In the genomic region with DNA sequence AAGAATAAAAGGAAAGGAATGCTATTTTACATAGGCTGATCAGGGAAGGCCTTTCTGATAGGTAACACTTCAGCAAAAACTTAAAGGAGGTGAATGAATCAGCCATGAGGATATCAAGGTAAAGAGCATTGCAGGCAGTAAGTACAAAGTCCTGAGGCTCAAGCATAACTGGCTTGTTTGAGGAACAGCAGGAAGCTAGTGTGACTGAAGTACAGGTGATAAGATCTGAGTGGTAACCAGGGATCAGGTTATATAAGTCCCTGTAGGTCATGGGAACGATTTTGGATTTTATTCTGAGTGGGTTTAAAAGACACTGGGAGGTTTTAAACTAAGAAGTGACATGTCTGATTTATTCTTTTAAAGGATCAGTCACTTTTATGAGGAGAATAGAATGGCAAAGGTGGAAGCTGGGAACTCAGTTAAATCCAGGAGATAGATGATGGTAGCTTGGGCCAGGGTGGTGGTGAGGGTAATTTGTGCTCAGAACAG, we compare ENCODE assay signal across 20 cellular contexts. TPM values are rescaled to one million over a fixed set of nuclear protein-coding genes. Genes with fewer than 3 reads are reported as not detected.
DNase-seq lines count a peak whose midpoint lies in the region; ATAC-seq and TF ChIP-seq lines count a peak whose summit lies in the region.
"Had no signal": no experiment of that assay in that cellular context is flagged by ENCODE, and none has a peak within 500 bp of the region (broad histone marks: within the 10 kb centered on the region; RNA-seq: fewer than 3 reads in every experiment).

No MANE protein-coding gene starts in this region.

- peak overlapping the region; percentile 57 for H2AFZ ChIP-seq in parathyroid adenoma

- no peak overlapping the region for H3K27ac Mint-ChIP-seq in activated CD4-positive, alpha-beta memory T cell treated with anti-CD3 and anti-CD28 coated beads, Interleukin-2, amount 10 ng/mL, durations not matched to agents 7 days and 5 days
- H3K27ac Mint-ChIP-seq: activated naive CD4-positive, alpha-beta T cell treated with anti-CD3 and anti-CD28 coated beads, Interleukin-2, amount 10 ng/mL, durations not matched to agents 7 days and 5 days; memory B cell; T-helper 2 cell treated with Interferon-gamma antibody and Interleukin-4, amounts not matched to agents 5 μg/mL and 100 μg/mL, for 36 hours had no signal

- H3K36me3 Mint-ChIP-seq in activated CD4-positive, alpha-beta memory T cell treated with anti-CD3 and anti-CD28 coated beads, Interleukin-2, amount 10 ng/mL, durations not matched to agents 7 days and 5 days (ENCODE audit: low read depth), result no peaks in the 10 kb centered on the region
- H3K36me3 Mint-ChIP-seq: activated naive CD4-positive, alpha-beta T cell treated with anti-CD3 and anti-CD28 coated beads, Interleukin-2, amount 10 ng/mL, durations not matched to agents 7 days and 5 days; IgD-negative memory B cell; memory B cell had no signal

- H3K27me3 Mint-ChIP-seq in activated CD4-positive, alpha-beta memory T cell treated with anti-CD3 and anti-CD28 coated beads, Interleukin-2, amount 10 ng/mL, durations not matched to agents 7 days and 5 days, result no peaks in the 10 kb centered on the region
- H3K27me3 Mint-ChIP-seq: IgD-negative memory B cell, memory B cell had no signal

- H3K27ac ChIP-seq in parathyroid adenoma, result peak overlapping the region; percentile 82
- no peak overlapping the region for H3K27ac ChIP-seq in right cardiac atrium (ENCODE audit: low read length)
- no peak overlapping the region for H3K27ac ChIP-seq in psoas muscle
- H3K27ac ChIP-seq: BLaER1 treated with 17β-estradiol and CSF1 and Interleukin-3, amounts not matched to agents 10 nM and 100 nM; neutrophil; sigmoid colon; tibial nerve had no signal

- 17% methylated on average over 1 of the region's 1 CpG for WGBS in right cardiac atrium
- WGBS in psoas muscle, 3 donors, result 12 to 29% (median 20%) methylated on average over 1 of the region's 1 CpG

- H3K27me3 ChIP-seq in parathyroid adenoma (ENCODE audit: control insufficient read depth, insufficient read depth, low read length), result no peaks in the 10 kb centered on the region
- H3K27me3 ChIP-seq in right cardiac atrium (ENCODE audit: control insufficient read depth, insufficient read depth), result no peaks in the 10 kb centered on the region
- H3K27me3 ChIP-seq in psoas muscle (ENCODE audit: insufficient read depth in 3 of 3, low read length in 2 of 3), result no peaks in the 10 kb centered on the region
- H3K27me3 ChIP-seq: sigmoid colon, tibial nerve had no signal

- TF ChIP-seq POLR2A in erythroblast (IDR thresholded peaks at IDR 0.05; ENCODE audit: low read length), result no peak

- no peak overlapping the region for H3K9ac ChIP-seq in parathyroid adenoma
- H3K9ac ChIP-seq: BLaER1 treated with 17β-estradiol and CSF1 and Interleukin-3, amounts not matched to agents 10 nM and 100 nM had no signal

- no peak for ATAC-seq in right cardiac atrium
- ATAC-seq in psoas muscle, result no peak

- no peaks in the 10 kb centered on the region for H3K9me3 Mint-ChIP-seq in activated CD4-positive, alpha-beta memory T cell treated with anti-CD3 and anti-CD28 coated beads, Interleukin-2, amount 10 ng/mL, durations not matched to agents 7 days and 5 days
- H3K9me3 Mint-ChIP-seq: activated CD4-positive, alpha-beta T cell treated with anti-CD3 and anti-CD28 coated beads, Interleukin-2, amount 10 ng/mL, durations not matched to agents 7 days and 5 days; activated naive CD4-positive, alpha-beta T cell treated with anti-CD3 and anti-CD28 coated beads, Interleukin-2, amount 10 ng/mL, durations not matched to agents 7 days and 5 days; IgD-negative memory B cell; memory B cell; T-helper 2 cell treated with Interferon-gamma antibody and Interleukin-4, amounts not matched to agents 5 μg/mL and 100 μg/mL, for 36 hours had no signal

- TF ChIP-seq CTCF in parathyroid adenoma (IDR thresholded peaks at IDR 0.05), result no peak
- TF ChIP-seq CTCF in psoas muscle (IDR thresholded peaks at IDR 0.05), result no peak

- no peak overlapping the region for H3K4me3 Mint-ChIP-seq in activated CD4-positive, alpha-beta memory T cell treated with anti-CD3 and anti-CD28 coated beads, Interleukin-2, amount 10 ng/mL, durations not matched to agents 7 days and 5 days
- H3K4me3 Mint-ChIP-seq: activated CD4-positive, alpha-beta T cell treated with anti-CD3 and anti-CD28 coated beads, Interleukin-2, amount 10 ng/mL, durations not matched to agents 7 days and 5 days; activated naive CD4-positive, alpha-beta T cell treated with anti-CD3 and anti-CD28 coated beads, Interleukin-2, amount 10 ng/mL, durations not matched to agents 7 days and 5 days; memory B cell; T-helper 2 cell treated with Interferon-gamma antibody and Interleukin-4, amounts not matched to agents 5 μg/mL and 100 μg/mL, for 36 hours had no signal

- H3K4me3 ChIP-seq in parathyroid adenoma (ENCODE audit: low read depth, low read length) (no peak overlapping the region), right cardiac atrium (ENCODE audit: low read length) (no peak overlapping the region), psoas muscle (no peak overlapping the region)
- H3K4me3 ChIP-seq: BLaER1 treated with 17β-estradiol and CSF1 and Interleukin-3, amounts not matched to agents 10 nM and 100 nM; sigmoid colon; tibial nerve had no signal

- intact Hi-C loops in right cardiac atrium (cut with DNase I), result no loop called here
- intact Hi-C loops in psoas muscle (cut with DNase I), result no loop called here

- peaks cover 2% of the 10 kb centered on the region for H3K4me1 Mint-ChIP-seq in activated CD4-positive, alpha-beta memory T cell treated with anti-CD3 and anti-CD28 coated beads, Interleukin-2, amount 10 ng/mL, durations not matched to agents 7 days and 5 days
- H3K4me1 Mint-ChIP-seq: activated CD4-positive, alpha-beta T cell treated with anti-CD3 and anti-CD28 coated beads, Interleukin-2, amount 10 ng/mL, durations not matched to agents 7 days and 5 days; activated naive CD4-positive, alpha-beta T cell treated with anti-CD3 and anti-CD28 coated beads, Interleukin-2, amount 10 ng/mL, durations not matched to agents 7 days and 5 days had no signal

- peak overlapping the region; percentile 17 for H3K4me2 ChIP-seq in parathyroid adenoma (ENCODE audit: low read length)
- H3K4me2 ChIP-seq: BLaER1 treated with 17β-estradiol and CSF1 and Interleukin-3, amounts not matched to agents 10 nM and 100 nM had no signal

- no peaks in the 10 kb centered on the region for H3K9me3 ChIP-seq in parathyroid adenoma (ENCODE audit: control insufficient read depth, low read length)
- no peaks in the 10 kb centered on the region for H3K9me3 ChIP-seq in right cardiac atrium (ENCODE audit: control insufficient read depth, low read length)
- H3K9me3 ChIP-seq in psoas muscle, result no peaks in the 10 kb centered on the region
- H3K9me3 ChIP-seq: BLaER1 treated with 17β-estradiol and CSF1 and Interleukin-3, amounts not matched to agents 10 nM and 100 nM; neutrophil; sigmoid colon; tibial nerve had no signal

- H3K36me3 ChIP-seq in parathyroid adenoma (ENCODE audit: control insufficient read depth, insufficient read depth, low read length) (no peaks in the 10 kb centered on the region), psoas muscle (ENCODE audit: insufficient read depth in 1 of 2, low read depth in 1 of 2) (no peaks in the 10 kb centered on the region)
- H3K36me3 ChIP-seq: BLaER1 treated with 17β-estradiol and CSF1 and Interleukin-3, amounts not matched to agents 10 nM and 100 nM; neutrophil; sigmoid colon; tibial nerve had no signal

- POLR2A ChIA-PET in activated CD4-positive, alpha-beta memory T cell treated with anti-CD3 and anti-CD28 coated beads, Interleukin-2, amount 10 ng/mL, durations not matched to agents 7 days and 5 days (lab: Charles Lee), result interaction anchor here (0.8 kb wide), 1 partner anchor 13 kb away, joined by 3 read pairs; no protein-coding TSS in a partner anchor

- no peaks in the 10 kb centered on the region for H3K79me2 ChIP-seq in parathyroid adenoma

- CTCF ChIA-PET in activated CD4-positive, alpha-beta memory T cell treated with anti-CD3 and anti-CD28 coated beads, Interleukin-2, amount 10 ng/mL, durations not matched to agents 7 days and 5 days (lab: Charles Lee), result no interaction called here

- peaks cover 13% of the 10 kb centered on the region for H3K4me1 ChIP-seq in parathyroid adenoma
- peaks cover under 1% of the 10 kb centered on the region for H3K4me1 ChIP-seq in right cardiac atrium (ENCODE audit: control insufficient read depth, insufficient read depth, low read length)
- H3K4me1 ChIP-seq in psoas muscle, result no peaks in the 10 kb centered on the region
- H3K4me1 ChIP-seq: sigmoid colon, tibial nerve had no signal

- DNase-seq in DMS53 treated with DMSO at 0.1 percent for 48 hours (lab: John Stamatoyannopoulos, UW; ENCODE audit: unreplicated experiment) (peak; percentile 76), NCI-H146 (lab: John Stamatoyannopoulos, UW) (peak; percentile 76), erythroblast (lab: John Stamatoyannopoulos, UW) (peak; percentile 2 to 21), right cardiac atrium (no peak), psoas muscle (no peak)
- DNase-seq in activated CD4-positive, alpha-beta memory T cell treated with anti-CD3 and anti-CD28 coated beads, Interleukin-2, amount 10 ng/mL, durations not matched to agents 7 days and 5 days, result no peak
- DNase-seq: activated CD4-positive, alpha-beta T cell treated with anti-CD3 and anti-CD28 coated beads, Interleukin-2, amount 10 ng/mL, durations not matched to agents 7 days and 5 days; activated naive CD4-positive, alpha-beta T cell treated with anti-CD3 and anti-CD28 coated beads, Interleukin-2, amount 10 ng/mL, durations not matched to agents 7 days and 5 days; activated T-cell treated with anti-CD3 and anti-CD28 coated beads for 4 hours; NCI-H2171 treated with DMSO at 0.1 percent for 48 hours; SHP77 treated with DMSO at 0.1 percent for 48 hours; sigmoid colon; stimulated activated CD4-positive, alpha-beta T cell treated with anti-CD3 and anti-CD28 coated beads, Interleukin-2, amount 100 ng/mL, for 48 hours had no signal

RNA-seq across cellular contexts. Expression of gene THOC2, which starts 47.1 kb away (rescaled TPM):
- 10 to 100 TPM; 78.7 to 87.3 TPM for total RNA-seq in activated CD4-positive, alpha-beta memory T cell treated with anti-CD3 and anti-CD28 coated beads, Interleukin-2, amount 10 ng/mL, durations not matched to agents 7 days and 5 days
- total RNA-seq in right cardiac atrium, result 10 to 100 TPM; 29.9 to 37.4 (median 35.1) TPM
- polyA plus RNA-seq in right cardiac atrium, result 24.7 TPM
- total RNA-seq in psoas muscle, result 10 to 100 TPM; 19.9 to 25.9 (median 21.3) TPM
- polyA plus RNA-seq in psoas muscle, result 10 to 100 TPM; 18.5 to 21.6 (median 19.9) TPM

Comparison
In these comparisons a context has a peak if more than half of its experiments do, and no peak if none do; other contexts are left out.
1. DNase-seq: peak in DMS53 treated with DMSO at 0.1 percent for 48 hours (single experiment), NCI-H146 (single experiment) and erythroblast (2 of 2); none in activated CD4-positive, alpha-beta memory T cell treated with anti-CD3 and anti-CD28 coated beads, Interleukin-2, amount 10 ng/mL, durations not matched to agents 7 days and 5 days (single experiment), right cardiac atrium (0 of 3) and psoas muscle (0 of 2).